8 cellular contexts compared by ENCODE assay signal in genomic region chr11:119106564-119107537, GRCh38. TPM values are rescaled to one million over a fixed set of nuclear protein-coding genes. Genes with fewer than 3 reads are reported as not detected.
DNase-seq lines count a peak whose midpoint lies in the region; ATAC-seq and TF ChIP-seq lines count a peak whose summit lies in the region.

Gene C2CD2L, plus strand, starts transcription at chr11:119107344. Its CDS starts 398 bp downstream, at chr11:119107742.

- peak; percentile 79 for ATAC-seq in HG02588 (IDR thresholded peaks at IDR 0.05; ENCODE audit: unreplicated experiment)
- ATAC-seq in activated naive CD4-positive, alpha-beta T cell treated with anti-CD3 and anti-CD28 coated beads, Interleukin-2, amount 50 U/mL, for 72 hours, result peak; percentile 91 to 94

- H3K4me1 ChIP-seq in ovary (ENCODE audit: insufficient read depth) (peaks cover 13% of the 10 kb centered on the region), thymus (ENCODE audit: control insufficient read depth, insufficient read depth, low read length) (peaks cover 21% of the 10 kb centered on the region)

- H3K36me3 ChIP-seq in ovary, result no peaks in the 10 kb centered on the region
- H3K36me3 ChIP-seq in thymus (ENCODE audit: control insufficient read depth, insufficient read depth), result peaks cover 16% of the 10 kb centered on the region

- DNase-seq in GM04504 (ENCODE audit: low read depth) (peak; percentile 80), NCI-H1105 (lab: John Stamatoyannopoulos, UW) (peak; percentile 97), SKM-1 treated with dmso at 0.1 percent for 144 hours (lab: John Stamatoyannopoulos, UW; ENCODE audit: unreplicated experiment) (peak; percentile 95), head of caudate nucleus (peak; percentile 77 to 95 (median 90)), ovary (peak; percentile 84 to 90 (median 88))
- peak; percentile 88 to 91 for DNase-seq in activated naive CD4-positive, alpha-beta T cell treated with anti-CD3 and anti-CD28 coated beads, Interleukin-2, amount 50 U/mL, for 72 hours (ENCODE audit: low spot score in 2 of 2)

- H3K27ac ChIP-seq in ovary (peak within 1 kb of the TSS; percentile 27 to 32), thymus (ENCODE audit: low read depth) (peak within 1 kb of the TSS; percentile 84)

- peak; percentile 33 for TF ChIP-seq POLR2A in ovary (IDR thresholded peaks at IDR 0.05)

- TF ChIP-seq EP300 in ovary (IDR thresholded peaks at IDR 0.05), result no peak

- no peaks in the 10 kb centered on the region for H3K9me3 Mint-ChIP-seq in activated naive CD4-positive, alpha-beta T cell treated with anti-CD3 and anti-CD28 coated beads, Interleukin-2, amount 50 U/mL, for 72 hours

- H3K4me3 ChIP-seq in ovary (peak within 1 kb of the TSS; percentile 92), thymus (ENCODE audit: low read length) (peak within 1 kb of the TSS; percentile 89)

- H3K36me3 Mint-ChIP-seq in activated naive CD4-positive, alpha-beta T cell treated with anti-CD3 and anti-CD28 coated beads, Interleukin-2, amount 50 U/mL, for 72 hours, result peaks cover 19 to 44% of the 10 kb centered on the region in 2 donors

- H3K9me3 ChIP-seq in ovary, result no peaks in the 10 kb centered on the region
- no peaks in the 10 kb centered on the region for H3K9me3 ChIP-seq in thymus (ENCODE audit: control insufficient read depth)

- no peaks in the 10 kb centered on the region for H3K27me3 ChIP-seq in ovary
- no peaks in the 10 kb centered on the region for H3K27me3 ChIP-seq in thymus (ENCODE audit: control insufficient read depth, insufficient read depth)

- no peak for TF ChIP-seq CTCF in ovary (IDR thresholded peaks at IDR 0.05)

- H3K27ac Mint-ChIP-seq in activated naive CD4-positive, alpha-beta T cell treated with anti-CD3 and anti-CD28 coated beads, Interleukin-2, amount 50 U/mL, for 72 hours, result peak within 1 kb of the TSS; percentile 93 to 95

- 1 to 3% (median 1%) methylated on average over 19 to 49 of the region's 49 CpGs for WGBS in ovary, 3 donors
- WGBS in thymus, result 3% methylated on average over 49 of the region's 49 CpGs

- intact Hi-C loops in head of caudate nucleus (cut with DNase I) (no loop called here), ovary (cut with DNase I) (loop anchor here in 3 of 4 donors (1.0 to 10.0 kb wide), 3 partner anchors 23 to 90 kb away; partner anchors contain the start of gene HMBS (in 1 of the 3))

RNA-seq across cellular contexts. Expression of gene C2CD2L, which starts in this region (rescaled TPM):
- total RNA-seq in activated naive CD4-positive, alpha-beta T cell treated with anti-CD3 and anti-CD28 coated beads, Interleukin-2, amount 50 U/mL, for 72 hours, result 10 to 100 TPM; 19.1 to 43.2 TPM
- total RNA-seq in ovary, result 10 to 100 TPM in 1 of 7 donors, 1 to 10 TPM in 6; 4.4 to 13.6 (median 8.8) TPM
- 1 to 10 TPM; 2.8 to 5.5 TPM for polyA plus RNA-seq in ovary
- polyA plus RNA-seq in thymus, result 11.1 TPM

Comparison
In these comparisons a context has a peak if more than half of its experiments do, and no peak if none do; other contexts are left out.
1. Peak in every context shown above with its lines: DNase-seq, ATAC-seq, H3K4me3 ChIP-seq and H3K27ac ChIP-seq.